ENCODE assay signal across 8 cellular contexts in genomic region chr16:71883849-71884638, GRCh38. TPM values are rescaled to one million over a fixed set of nuclear protein-coding genes. Genes with fewer than 3 reads are reported as not detected.
A peak's percentile ranks its signal among the peaks of the same experiment; 100 is the strongest.
DNase-seq lines count a peak whose midpoint lies in the region; ATAC-seq and TF ChIP-seq lines count a peak whose summit lies in the region.

Gene ZNF821 (minus strand): TSS chr16:71884182. CDS start chr16:71879946, 4,236 bp downstream.

- peak within 1 kb of the TSS; percentile 57 for H3K4me3 ChIP-seq in Jurkat, Clone E6-1 (ENCODE audit: low read length)
- H3K4me3 ChIP-seq in RWPE2 (ENCODE audit: severe bottlenecking) = peak within 1 kb of the TSS; percentile 77
- peak within 1 kb of the TSS; percentile 98 for H3K4me3 ChIP-seq in neural progenitor cell

- H3K4me1 Mint-ChIP-seq in neural progenitor cell = peaks cover 20% of the 10 kb centered on the region

- no peaks in the 10 kb centered on the region for H3K9me3 ChIP-seq in RWPE2 (ENCODE audit: severe bottlenecking)
- H3K9me3 ChIP-seq in neural progenitor cell (ENCODE audit: low read depth) = no peaks in the 10 kb centered on the region

- DNase-seq in DMS 273 treated with DMSO at 0.1 percent for 48 hours (lab: John Stamatoyannopoulos, UW) = peak; percentile 30
- DNase-seq in Jurkat, Clone E6-1 (ENCODE audit: low read depth, low spot score) = peak; percentile 59
- DNase-seq in RWPE2 (ENCODE audit: low spot score) = no peak
- DNase-seq in activated gamma-delta T cell treated with anti-CD3 and anti-CD28 coated beads, Interleukin-2, amount 50 U/mL, for 16 hours (ENCODE audit: low read depth) = peak; percentile 58
- peak; percentile 7 to 20 for DNase-seq in foreskin keratinocyte
- DNase-seq in neural progenitor cell (ENCODE audit: low spot score) = peak; percentile 98
- peak; percentile 72 for DNase-seq in superior temporal gyrus (ENCODE audit: extremely low spot score)

- ATAC-seq in GM21515 (IDR thresholded peaks at IDR 0.05; ENCODE audit: unreplicated experiment) (peak; percentile 47), RWPE2 (ENCODE audit: low read depth) (peak; percentile 53), foreskin keratinocyte (peak; percentile 66)

- H2AFZ ChIP-seq in neural progenitor cell (replicated peaks) = peak within 1 kb of the TSS; percentile 99

- peaks cover 13% of the 10 kb centered on the region for H3K36me3 Mint-ChIP-seq in neural progenitor cell

- H3K4me3 Mint-ChIP-seq in neural progenitor cell = peak within 1 kb of the TSS; percentile 96

- H4K20me1 ChIP-seq in neural progenitor cell (ENCODE audit: low read depth) = peaks cover 23% of the 10 kb centered on the region

- peaks cover 5% of the 10 kb centered on the region for H3K4me1 ChIP-seq in RWPE2 (ENCODE audit: insufficient read depth, poor library complexity, severe bottlenecking)
- H3K4me1 ChIP-seq in foreskin keratinocyte = peaks cover 11% of the 10 kb centered on the region
- peaks cover 8% of the 10 kb centered on the region for H3K4me1 ChIP-seq in neural progenitor cell

- H3K27me3 ChIP-seq in RWPE2 (ENCODE audit: insufficient read depth, poor library complexity, severe bottlenecking) = no peaks in the 10 kb centered on the region
- H3K27me3 ChIP-seq in foreskin keratinocyte = no peaks in the 10 kb centered on the region
- H3K27me3 ChIP-seq in neural progenitor cell = peaks cover 6% of the 10 kb centered on the region

- peak within 1 kb of the TSS; percentile 75 for H3K4me2 ChIP-seq in neural progenitor cell

- H3K36me3 ChIP-seq in RWPE2 (ENCODE audit: low read depth) = peaks cover 22% of the 10 kb centered on the region
- H3K36me3 ChIP-seq in neural progenitor cell = peaks cover 3% of the 10 kb centered on the region

- H3K27me3 Mint-ChIP-seq in neural progenitor cell (ENCODE audit: insufficient read depth, low read depth) = peaks cover 7% of the 10 kb centered on the region

- H3K27ac Mint-ChIP-seq in neural progenitor cell = peak within 1 kb of the TSS; percentile 90

- peak within 1 kb of the TSS; percentile 43 for H3K27ac ChIP-seq in RWPE2 (ENCODE audit: poor library complexity, severe bottlenecking)
- peak within 1 kb of the TSS; percentile 34 for H3K27ac ChIP-seq in foreskin keratinocyte
- H3K27ac ChIP-seq in neural progenitor cell = peak within 1 kb of the TSS; percentile 86

- peak within 1 kb of the TSS; percentile 94 for H3K9ac ChIP-seq in neural progenitor cell

- TF ChIP-seq CTCF in RWPE2 (IDR thresholded peaks at IDR 0.05; ENCODE audit: poor library complexity, severe bottlenecking) (peak; percentile 43), foreskin keratinocyte (conservative IDR thresholded peaks at IDR 0.05) (peak; percentile 42), neural progenitor cell (IDR thresholded peaks at IDR 0.05) (peak; percentile 6)

- peaks cover 25% of the 10 kb centered on the region for H3F3A ChIP-seq in neural progenitor cell (ENCODE audit: low read depth)

- no peaks in the 10 kb centered on the region for H3K9me3 Mint-ChIP-seq in neural progenitor cell

- peaks cover 5% of the 10 kb centered on the region for H3K79me2 ChIP-seq in neural progenitor cell (ENCODE audit: low read depth)

RNA-seq across cellular contexts. Expression of gene ZNF821, which starts in this region (rescaled TPM):
- polyA plus RNA-seq in Jurkat, Clone E6-1 (2012; ENCODE audit: insufficient read depth, insufficient read length) = 3.2 TPM
- total RNA-seq in foreskin keratinocyte (3.2 and 3.9 TPM in 2 replicates), neural progenitor cell (ENCODE audit: low replicate concordance) (10.3 and 23.6 TPM in 2 replicates)
- polyA plus RNA-seq in foreskin keratinocyte = 3.6 TPM in 2 replicates

Comparison
In these comparisons a context has a peak if more than half of its experiments do, and no peak if none do; other contexts are left out.
1. H3K27ac ChIP-seq: peak in every context shown above with its lines; median percentile 86 in neural progenitor cell; 43 in RWPE2; 34 in foreskin keratinocyte.